Comparison of ENCODE assay signal across 1 cellular context in the genomic region with DNA sequence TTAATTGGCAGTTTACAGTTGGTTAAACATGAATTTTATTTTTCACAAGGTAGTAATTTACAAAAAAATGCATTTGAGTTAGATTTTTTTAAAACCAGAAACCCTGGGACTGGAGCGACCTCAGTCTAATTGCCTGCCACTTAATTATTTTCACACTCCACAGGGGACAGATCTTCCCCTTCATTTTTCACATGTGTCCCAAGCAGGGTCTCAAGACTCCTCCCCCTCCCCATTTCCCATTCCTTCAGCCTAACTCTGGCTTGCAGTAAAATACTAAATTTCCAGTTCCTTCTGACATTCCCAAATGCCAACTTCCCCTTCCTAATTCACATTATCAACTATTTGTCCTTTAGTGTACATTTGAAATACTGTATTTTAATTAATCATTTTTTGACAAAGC.
TF ChIP-seq lines count a peak whose summit lies in the region.

No MANE protein-coding gene starts in this region.

TF ChIP-seq in HCT116, 20 proteins besides CTCF, POLR2A, EP300 and RAD21 (continued from another document):
- TF ChIP-seq, protein P1, sequence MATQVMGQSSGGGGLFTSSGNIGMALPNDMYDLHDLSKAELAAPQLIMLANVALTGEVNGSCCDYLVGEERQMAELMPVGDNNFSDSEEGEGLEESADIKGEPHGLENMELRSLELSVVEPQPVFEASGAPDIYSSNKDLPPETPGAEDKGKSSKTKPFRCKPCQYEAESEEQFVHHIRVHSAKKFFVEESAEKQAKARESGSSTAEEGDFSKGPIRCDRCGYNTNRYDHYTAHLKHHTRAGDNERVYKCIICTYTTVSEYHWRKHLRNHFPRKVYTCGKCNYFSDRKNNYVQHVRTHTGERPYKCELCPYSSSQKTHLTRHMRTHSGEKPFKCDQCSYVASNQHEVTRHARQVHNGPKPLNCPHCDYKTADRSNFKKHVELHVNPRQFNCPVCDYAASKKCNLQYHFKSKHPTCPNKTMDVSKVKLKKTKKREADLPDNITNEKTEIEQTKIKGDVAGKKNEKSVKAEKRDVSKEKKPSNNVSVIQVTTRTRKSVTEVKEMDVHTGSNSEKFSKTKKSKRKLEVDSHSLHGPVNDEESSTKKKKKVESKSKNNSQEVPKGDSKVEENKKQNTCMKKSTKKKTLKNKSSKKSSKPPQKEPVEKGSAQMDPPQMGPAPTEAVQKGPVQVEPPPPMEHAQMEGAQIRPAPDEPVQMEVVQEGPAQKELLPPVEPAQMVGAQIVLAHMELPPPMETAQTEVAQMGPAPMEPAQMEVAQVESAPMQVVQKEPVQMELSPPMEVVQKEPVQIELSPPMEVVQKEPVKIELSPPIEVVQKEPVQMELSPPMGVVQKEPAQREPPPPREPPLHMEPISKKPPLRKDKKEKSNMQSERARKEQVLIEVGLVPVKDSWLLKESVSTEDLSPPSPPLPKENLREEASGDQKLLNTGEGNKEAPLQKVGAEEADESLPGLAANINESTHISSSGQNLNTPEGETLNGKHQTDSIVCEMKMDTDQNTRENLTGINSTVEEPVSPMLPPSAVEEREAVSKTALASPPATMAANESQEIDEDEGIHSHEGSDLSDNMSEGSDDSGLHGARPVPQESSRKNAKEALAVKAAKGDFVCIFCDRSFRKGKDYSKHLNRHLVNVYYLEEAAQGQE (IDR thresholded peaks at IDR 0.05; ENCODE audit: low read depth) = no peak
